1 cellular context compared by ENCODE assay signal in the genomic region with DNA sequence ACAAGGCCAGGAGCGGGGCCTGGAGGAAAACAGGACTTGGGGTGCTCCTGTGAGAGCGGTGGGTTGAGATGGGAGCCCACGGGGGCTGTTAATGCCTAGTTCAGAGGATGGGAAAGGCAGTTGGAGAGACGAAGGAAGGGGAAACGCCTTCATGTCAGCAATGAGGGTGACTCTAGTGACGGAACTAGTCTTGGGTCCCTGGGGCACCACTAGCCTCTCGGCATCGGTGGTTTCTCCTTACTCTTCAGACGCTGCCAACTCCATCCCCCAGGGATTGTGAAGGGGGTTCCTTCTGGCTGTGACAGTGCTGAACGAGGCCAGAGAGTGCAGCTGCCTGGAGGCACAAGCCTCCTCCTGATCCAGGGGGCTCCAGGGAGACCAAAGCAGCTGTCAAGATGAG.
TF ChIP-seq lines count a peak whose summit lies in the region.

No MANE protein-coding gene starts in this region.

TF ChIP-seq in IMR-90, 13 proteins besides CTCF, POLR2A, EP300 and RAD21 (continued from another document):
- TF ChIP-seq MXI1 (IDR thresholded peaks at IDR 0.05; ENCODE audit: borderline replicate concordance, low read depth, low read length) (no peak), BHLHE40 (IDR thresholded peaks at IDR 0.05; ENCODE audit: low read depth, low read length) (no peak), MAFK (IDR thresholded peaks at IDR 0.05; ENCODE audit: low read depth, low read length) (no peak), RFX5 (IDR thresholded peaks at IDR 0.05; ENCODE audit: low read depth, low read length) (no peak), FOS (IDR thresholded peaks at IDR 0.05; ENCODE audit: low read depth, low read length) (no peak), MAZ (IDR thresholded peaks at IDR 0.05; ENCODE audit: borderline replicate concordance, low read depth, low read length) (no peak), CEBPB (IDR thresholded peaks at IDR 0.05; ENCODE audit: low read depth, low read length) (no peak)
- TF ChIP-seq, protein P1, sequence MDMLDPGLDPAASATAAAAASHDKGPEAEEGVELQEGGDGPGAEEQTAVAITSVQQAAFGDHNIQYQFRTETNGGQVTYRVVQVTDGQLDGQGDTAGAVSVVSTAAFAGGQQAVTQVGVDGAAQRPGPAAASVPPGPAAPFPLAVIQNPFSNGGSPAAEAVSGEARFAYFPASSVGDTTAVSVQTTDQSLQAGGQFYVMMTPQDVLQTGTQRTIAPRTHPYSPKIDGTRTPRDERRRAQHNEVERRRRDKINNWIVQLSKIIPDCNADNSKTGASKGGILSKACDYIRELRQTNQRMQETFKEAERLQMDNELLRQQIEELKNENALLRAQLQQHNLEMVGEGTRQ (IDR thresholded peaks at IDR 0.05; ENCODE audit: low read depth, low read length): no peak
- TF ChIP-seq, protein P2, sequence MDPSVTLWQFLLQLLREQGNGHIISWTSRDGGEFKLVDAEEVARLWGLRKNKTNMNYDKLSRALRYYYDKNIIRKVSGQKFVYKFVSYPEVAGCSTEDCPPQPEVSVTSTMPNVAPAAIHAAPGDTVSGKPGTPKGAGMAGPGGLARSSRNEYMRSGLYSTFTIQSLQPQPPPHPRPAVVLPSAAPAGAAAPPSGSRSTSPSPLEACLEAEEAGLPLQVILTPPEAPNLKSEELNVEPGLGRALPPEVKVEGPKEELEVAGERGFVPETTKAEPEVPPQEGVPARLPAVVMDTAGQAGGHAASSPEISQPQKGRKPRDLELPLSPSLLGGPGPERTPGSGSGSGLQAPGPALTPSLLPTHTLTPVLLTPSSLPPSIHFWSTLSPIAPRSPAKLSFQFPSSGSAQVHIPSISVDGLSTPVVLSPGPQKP (IDR thresholded peaks at IDR 0.05; ENCODE audit: borderline replicate concordance, low read depth, low read length): no peak
